ENCODE assay signal across 1 cellular context in the genomic region with DNA sequence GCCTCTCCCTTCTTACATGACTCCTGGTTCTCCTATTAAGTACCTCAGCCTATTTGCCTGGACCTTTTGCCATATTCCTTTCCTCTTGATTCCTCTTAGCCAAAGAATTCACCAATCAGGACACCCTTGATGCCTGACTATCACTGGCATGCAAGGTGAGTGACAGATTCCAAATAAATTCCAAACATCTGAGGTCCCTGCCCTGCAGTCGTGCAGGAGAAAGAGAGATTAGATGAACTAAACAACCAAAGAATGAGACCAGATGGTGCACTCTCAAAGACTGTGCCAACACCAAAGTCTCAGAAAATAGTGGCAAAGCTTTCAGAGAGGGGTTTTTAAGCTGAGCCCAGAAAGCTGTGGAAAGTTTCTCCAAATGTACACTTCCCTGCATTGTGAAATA.
TF ChIP-seq lines count a peak whose summit lies in the region.

No MANE protein-coding gene starts in this region.

TF ChIP-seq in H1, 55 proteins besides CTCF, POLR2A, EP300 and RAD21 (continued from another document):
- TF ChIP-seq CBX8 (IDR thresholded peaks at IDR 0.05; ENCODE audit: borderline replicate concordance, low read depth, low read length) = no peak
- no peak for TF ChIP-seq SP1 (IDR thresholded peaks at IDR 0.05; ENCODE audit: low read depth, low read length)
- TF ChIP-seq SIX5 (IDR thresholded peaks at IDR 0.05; ENCODE audit: low read depth, low read length) = no peak
- no peak for TF ChIP-seq TAF7 (optimal IDR thresholded peaks at IDR 0.05; ENCODE audit: borderline replicate concordance, low read depth, low read length)
- TF ChIP-seq HDAC6 (IDR thresholded peaks at IDR 0.05; ENCODE audit: low read depth, low read length) = no peak
